In genomic region chr16:77131398-77131797, GRCh38 we compare ENCODE assay signal across 5 cellular contexts.
"Had no signal": no experiment of that assay in that cellular context is flagged by ENCODE, and none has a peak within 500 bp of the region (broad histone marks: within the 10 kb centered on the region; RNA-seq: fewer than 3 reads in every experiment).

No MANE protein-coding gene starts in this region.

- DNase-seq: IMR-90, KBM-7 had no signal

- ATAC-seq: HepG2, K562 had no signal

- H3K4me3 ChIP-seq: K562 had no signal

- H3K27ac ChIP-seq: HL-60 had no signal
